In the genomic region with DNA sequence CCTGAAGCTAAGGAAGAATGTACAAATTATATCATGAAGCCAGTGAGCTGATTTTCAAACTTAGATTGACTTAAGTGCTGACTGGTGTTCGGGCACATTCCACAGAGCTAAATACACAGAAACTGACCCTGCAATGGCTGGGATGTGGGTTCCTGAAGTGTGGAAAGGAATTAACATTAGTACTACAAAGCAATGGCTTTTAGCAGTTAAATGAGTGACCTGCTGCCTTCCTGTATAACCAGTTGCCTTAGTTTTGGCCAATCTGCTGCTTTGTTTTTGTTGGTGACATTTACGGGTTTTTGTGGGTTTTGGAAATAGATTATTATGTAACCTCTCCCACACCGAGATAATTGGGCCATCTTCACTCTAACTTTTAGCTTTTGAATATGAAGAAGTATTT, we compare ENCODE assay signal across 13 cellular contexts.
DNase-seq lines count a peak whose midpoint lies in the region; ATAC-seq and TF ChIP-seq lines count a peak whose summit lies in the region.
"Had no signal": no experiment of that assay in that cellular context is flagged by ENCODE, and none has a peak within 500 bp of the region (broad histone marks: within the 10 kb centered on the region; RNA-seq: fewer than 3 reads in every experiment).

No MANE protein-coding gene starts in this region.

- H3K79me2 ChIP-seq in OCI-LY3 (ENCODE audit: low read length), result peaks cover 25% of the 10 kb centered on the region

- H3K4me2 ChIP-seq in OCI-LY3 (ENCODE audit: low read length), result peak overlapping the region; percentile 4; the same call in 1 of the 2 replicates

- no peaks in the 10 kb centered on the region for H3K36me3 ChIP-seq in OCI-LY3 (replicated peaks; ENCODE audit: low read depth, low read length)
- no peaks in the 10 kb centered on the region for H3K36me3 ChIP-seq in brain microvascular endothelial cell (replicated peaks)

- no peak for ATAC-seq in HG02763 (IDR thresholded peaks at IDR 0.05; ENCODE audit: unreplicated experiment)
- ATAC-seq: naive thymus-derived CD4-positive, alpha-beta T cell had no signal

- no peak for TF ChIP-seq CTCF in OCI-LY3 (IDR thresholded peaks at IDR 0.05; ENCODE audit: low read depth, low read length)
- TF ChIP-seq CTCF in brain microvascular endothelial cell (IDR thresholded peaks at IDR 0.05; ENCODE audit: low read depth, low read length, missing control alignments), result no peak
- TF ChIP-seq CTCF in retinal pigment epithelial cell (conservative IDR thresholded peaks at IDR 0.05; ENCODE audit: low read depth, low read length), result no peak

- no peaks in the 10 kb centered on the region for H3K9me3 ChIP-seq in OCI-LY3 (ENCODE audit: insufficient read depth, low read length)

- H3K27me3 ChIP-seq in OCI-LY3 (ENCODE audit: low read depth, low read length) (no peaks in the 10 kb centered on the region), brain microvascular endothelial cell (replicated peaks) (no peaks in the 10 kb centered on the region)

- H3K4me3 ChIP-seq in OCI-LY3 (ENCODE audit: low read length) (no peak overlapping the region), brain microvascular endothelial cell (ENCODE audit: low read depth, low read length) (no peak overlapping the region), retinal pigment epithelial cell (ENCODE audit: low read length) (no peak overlapping the region)

- DNase-seq in GF-D8 (lab: John Stamatoyannopoulos, UW), result peak; percentile 69
- DNase-seq in brain microvascular endothelial cell, result no peak
- peak; percentile 71 for DNase-seq in retinal pigment epithelial cell (ENCODE audit: low read depth)
- no peak for DNase-seq in dedifferentiated amniotic fluid mesenchymal stem cell (ENCODE audit: extremely low spot score)
- DNase-seq in middle frontal gyrus (ENCODE audit: extremely low spot score, low spot score), result no peak
- DNase-seq: activated CD8-positive, alpha-beta memory T cell treated with anti-CD3 and anti-CD28 coated beads, Interleukin-2, amount 50 U/mL, for 48 hours; amygdala; DMS153; kidney glomerular epithelial cell; naive thymus-derived CD4-positive, alpha-beta T cell; NCI-H2171 had no signal

- no peak overlapping the region for H3K9ac ChIP-seq in OCI-LY3 (ENCODE audit: low read length)

- no peak overlapping the region for H2AFZ ChIP-seq in OCI-LY3 (ENCODE audit: low read depth, low read length)

- in situ Hi-C loops in brain microvascular endothelial cell (cut with HindIII; ENCODE audit: low pct_ligation_motif_present, low sequenced_read_pairs), result no loop called here

- H3K4me1 ChIP-seq in OCI-LY3 (ENCODE audit: low read length), result peaks cover 32% of the 10 kb centered on the region

- no peaks in the 10 kb centered on the region for H4K20me1 ChIP-seq in OCI-LY3 (ENCODE audit: insufficient read depth, low read length)

- H3K27ac ChIP-seq in OCI-LY3 (ENCODE audit: low read length) (no peak overlapping the region), brain microvascular endothelial cell (peak overlapping the region; percentile 83)

Comparison
In these comparisons a context has a peak if more than half of its experiments do, and no peak if none do; other contexts are left out.
1. DNase-seq: peak in GF-D8 (single experiment) and retinal pigment epithelial cell (single experiment); none in brain microvascular endothelial cell (single experiment), dedifferentiated amniotic fluid mesenchymal stem cell (single experiment) and middle frontal gyrus (single experiment).